1 cellular context compared by ENCODE assay signal in the genomic region with DNA sequence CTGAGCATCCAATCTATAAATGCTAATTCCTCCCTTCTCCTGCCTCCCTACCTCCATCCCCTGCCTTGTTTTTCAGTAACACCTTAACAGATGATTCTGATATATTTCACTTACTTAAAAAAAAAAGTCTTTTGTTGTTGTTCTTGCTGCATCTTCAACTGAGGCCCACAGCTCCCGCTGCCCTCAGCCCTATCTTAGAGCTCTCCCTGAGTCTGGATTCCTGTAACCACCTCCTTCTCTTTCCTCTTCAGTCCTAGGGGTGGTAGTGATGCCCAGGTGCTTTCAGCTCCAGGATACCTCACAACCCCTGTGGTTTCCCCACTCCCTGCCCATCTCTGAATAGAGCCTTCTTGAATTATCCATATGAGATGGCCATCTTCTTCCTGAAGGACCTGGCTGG.
TF ChIP-seq lines count a peak whose summit lies in the region.

No MANE protein-coding gene starts in this region.

TF ChIP-seq in SK-N-SH treated with all-trans-retinoic acid at 6 μM for 48 hours, 23 proteins besides CTCF, POLR2A, EP300 and RAD21:
- TF ChIP-seq PATZ1 (CRISPR knock-in tag; IDR thresholded peaks at IDR 0.05; ENCODE audit: borderline replicate concordance) (no peak), CREB5 (CRISPR knock-in tag; IDR thresholded peaks at IDR 0.05; ENCODE audit: low read depth) (no peak), PPARA (CRISPR knock-in tag; IDR thresholded peaks at IDR 0.05; ENCODE audit: borderline replicate concordance) (no peak), ESRRG (CRISPR knock-in tag; IDR thresholded peaks at IDR 0.05) (no peak), RARB (CRISPR knock-in tag; IDR thresholded peaks at IDR 0.05) (no peak), ZNF565 (CRISPR knock-in tag; conservative IDR thresholded peaks at IDR 0.05; ENCODE audit: low read depth) (no peak), TSHZ2 (CRISPR knock-in tag; IDR thresholded peaks at IDR 0.05) (no peak), OSR1 (CRISPR knock-in tag; IDR thresholded peaks at IDR 0.05) (no peak), ZNF8 (CRISPR knock-in tag; IDR thresholded peaks at IDR 0.05) (no peak), ISL1 (CRISPR knock-in tag; IDR thresholded peaks at IDR 0.05) (no peak)
- TF ChIP-seq, protein P1, sequence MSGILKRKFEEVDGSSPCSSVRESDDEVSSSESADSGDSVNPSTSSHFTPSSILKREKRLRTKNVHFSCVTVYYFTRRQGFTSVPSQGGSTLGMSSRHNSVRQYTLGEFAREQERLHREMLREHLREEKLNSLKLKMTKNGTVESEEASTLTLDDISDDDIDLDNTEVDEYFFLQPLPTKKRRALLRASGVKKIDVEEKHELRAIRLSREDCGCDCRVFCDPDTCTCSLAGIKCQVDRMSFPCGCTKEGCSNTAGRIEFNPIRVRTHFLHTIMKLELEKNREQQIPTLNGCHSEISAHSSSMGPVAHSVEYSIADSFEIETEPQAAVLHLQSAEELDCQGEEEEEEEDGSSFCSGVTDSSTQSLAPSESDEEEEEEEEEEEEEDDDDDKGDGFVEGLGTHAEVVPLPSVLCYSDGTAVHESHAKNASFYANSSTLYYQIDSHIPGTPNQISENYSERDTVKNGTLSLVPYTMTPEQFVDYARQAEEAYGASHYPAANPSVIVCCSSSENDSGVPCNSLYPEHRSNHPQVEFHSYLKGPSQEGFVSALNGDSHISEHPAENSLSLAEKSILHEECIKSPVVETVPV (CRISPR knock-in tag; IDR thresholded peaks at IDR 0.05) = no peak
TF ChIP-seq in SK-N-SH treated with all-trans-retinoic acid at 6 μM for 48 hours: peak in this region for 0.
